In the genomic region with DNA sequence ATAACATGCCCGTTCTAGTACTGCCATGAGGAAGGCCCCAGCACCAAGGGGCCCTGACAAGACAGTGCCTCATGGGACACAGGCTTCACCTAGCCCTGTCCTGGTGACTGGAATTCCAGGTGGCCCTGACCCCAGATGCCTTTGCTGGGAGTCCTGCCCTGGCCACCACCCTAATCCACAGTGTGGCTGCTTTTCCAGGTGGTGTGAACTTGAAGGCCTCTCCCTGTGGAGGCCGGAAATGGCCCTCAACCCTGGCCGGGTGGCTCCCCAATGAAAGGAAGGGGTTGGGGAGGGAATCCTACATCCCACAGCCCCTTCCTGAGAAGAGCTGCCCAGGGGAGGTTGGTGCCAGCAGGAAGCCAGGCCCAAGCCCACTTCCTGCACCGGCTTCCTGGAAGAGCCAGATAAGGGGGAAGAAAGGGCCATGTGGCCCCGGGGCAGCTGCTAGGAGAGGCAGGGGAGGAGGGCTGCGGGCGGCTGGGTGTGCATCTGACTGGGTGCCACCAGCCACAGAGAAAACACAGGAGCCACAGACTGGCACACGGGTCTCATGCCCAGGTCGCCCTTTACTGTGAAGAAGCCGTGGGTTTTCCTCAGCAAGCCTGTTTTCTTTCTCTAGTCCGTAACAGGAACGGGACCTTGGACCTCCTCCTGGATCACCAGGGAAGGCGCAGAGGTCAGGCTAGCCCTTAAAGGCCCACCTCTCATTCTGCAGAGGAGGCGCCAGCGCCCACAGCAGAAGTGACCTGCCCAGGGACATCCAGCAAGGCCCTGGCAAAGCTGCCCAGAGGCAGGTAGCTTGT, we compare ENCODE assay signal across 10 cellular contexts. TPM values are rescaled to one million over a fixed set of nuclear protein-coding genes. Genes with fewer than 3 reads are reported as not detected.
A peak's percentile ranks its signal among the peaks of the same experiment; 100 is the strongest.
DNase-seq lines count a peak whose midpoint lies in the region; ATAC-seq, FAIRE-seq and TF ChIP-seq lines count a peak whose summit lies in the region.
"Had no signal": no experiment of that assay in that cellular context is flagged by ENCODE, and none has a peak within 500 bp of the region (broad histone marks: within the 10 kb centered on the region; RNA-seq: fewer than 3 reads in every experiment).

No MANE protein-coding gene starts in this region.

- WGBS in esophagus squamous epithelium, 2 donors = 40 to 42% methylated on average over 4 to 10 of the region's 15 CpGs
- WGBS in small intestine, 3 donors = 22 to 45% (median 36%) methylated on average over 15 of the region's 15 CpGs

- H3K36me3 ChIP-seq in H7 (replicated peaks; ENCODE audit: control insufficient read depth, insufficient read depth, low read length) = peaks cover 14% of the 10 kb centered on the region
- H3K36me3 ChIP-seq in esophagus squamous epithelium = peaks cover 0 to 26% (median 7%) of the 10 kb centered on the region in 3 donors
- H3K36me3 ChIP-seq in small intestine (ENCODE audit: control insufficient read depth in 2 of 2, insufficient read depth in 2 of 2, low read length in 2 of 2) = no peaks in the 10 kb centered on the region

- H3K9me3 ChIP-seq in esophagus squamous epithelium (no peaks in the 10 kb centered on the region), small intestine (ENCODE audit: control insufficient read depth, low read depth) (no peaks in the 10 kb centered on the region)

- no peak for FAIRE-seq in small intestine (lab: Jason Lieb, UNC)
- FAIRE-seq: GM18507 had no signal

- TF ChIP-seq POLR2A in esophagus squamous epithelium (IDR thresholded peaks at IDR 0.05) = no peak

- peaks cover 51% of the 10 kb centered on the region for H3K36me3 Mint-ChIP-seq in activated CD4-positive, alpha-beta memory T cell treated with anti-CD3 and anti-CD28 coated beads for 36 hours

- H3K9me3 Mint-ChIP-seq in activated CD4-positive, alpha-beta memory T cell treated with anti-CD3 and anti-CD28 coated beads for 36 hours = no peaks in the 10 kb centered on the region

- H3K27me3 Mint-ChIP-seq in activated CD4-positive, alpha-beta memory T cell treated with anti-CD3 and anti-CD28 coated beads for 36 hours = no peaks in the 10 kb centered on the region

- peak overlapping the region; percentile 66 for H3K4me3 Mint-ChIP-seq in activated CD4-positive, alpha-beta memory T cell treated with anti-CD3 and anti-CD28 coated beads for 36 hours

- H3K4me1 ChIP-seq in esophagus squamous epithelium (peaks cover 25 to 52% (median 40%) of the 10 kb centered on the region in 3 donors), small intestine (ENCODE audit: control insufficient read depth in 2 of 2, insufficient read depth in 1 of 2, low read depth in 1 of 2, low read length in 1 of 2) (peaks cover 8 to 11% of the 10 kb centered on the region in 2 donors)

- CTCF ChIA-PET in activated CD4-positive, alpha-beta memory T cell treated with anti-CD3 and anti-CD28 coated beads for 36 hours (lab: Charles Lee) = interaction anchor here (0.6 to 9.1 kb wide), 9 partner anchors 10 to 1013 kb away, joined by 3 to 343 read pairs (median 6); partner anchors contain the start of genes IQCN, JUND and SSBP4

- H3K27ac ChIP-seq in esophagus squamous epithelium (peak overlapping the region; percentile 55 to 97 (median 88)), small intestine (ENCODE audit: low read depth in 1 of 2, low read length in 1 of 2) (peak overlapping the region; percentile 85 to 95)

- intact Hi-C loops in activated CD4-positive, alpha-beta memory T cell treated with anti-CD3 and anti-CD28 coated beads for 36 hours (cut with micrococcal nuclease) = loop anchor here (1.0 kb wide), 1 partner anchor 14 kb away; no protein-coding TSS in a partner anchor
- intact Hi-C loops in esophagus squamous epithelium (cut with DNase I) = no loop called here

- peaks cover 52% of the 10 kb centered on the region for H3K4me1 Mint-ChIP-seq in activated CD4-positive, alpha-beta memory T cell treated with anti-CD3 and anti-CD28 coated beads for 36 hours (ENCODE audit: low read depth)

- POLR2A ChIA-PET in activated CD4-positive, alpha-beta memory T cell treated with anti-CD3 and anti-CD28 coated beads for 36 hours (lab: Charles Lee) = interaction anchor here (0.6 to 8.8 kb wide), 6 partner anchors 10 to 525 kb away, joined by 3 to 257 read pairs (median 8); partner anchors contain the start of gene JUND

- no peak for TF ChIP-seq CTCF in esophagus squamous epithelium (IDR thresholded peaks at IDR 0.05)

- DNase-seq in H7 (peak; percentile 40), esophagus squamous epithelium (lab: John Stamatoyannopoulos, UW) (no peak), small intestine (peak; percentile 65), NCI-H2029 treated with DMSO at 0.1 percent for 48 hours (lab: John Stamatoyannopoulos, UW) (no peak), NCI-H2196 (lab: John Stamatoyannopoulos, UW; ENCODE audit: unreplicated experiment) (no peak), epidermal melanocyte (ENCODE audit: insufficient read length, low spot score) (no peak)
- DNase-seq in activated CD4-positive, alpha-beta memory T cell treated with anti-CD3 and anti-CD28 coated beads for 36 hours = peak; percentile 72

- H3K27ac Mint-ChIP-seq in activated CD4-positive, alpha-beta memory T cell treated with anti-CD3 and anti-CD28 coated beads for 36 hours = peak overlapping the region; percentile 95

- H3K27me3 ChIP-seq in H7 (ENCODE audit: control insufficient read depth, insufficient read depth, low read length) = no peaks in the 10 kb centered on the region
- H3K27me3 ChIP-seq in esophagus squamous epithelium = no peaks in the 10 kb centered on the region
- no peaks in the 10 kb centered on the region for H3K27me3 ChIP-seq in small intestine (ENCODE audit: control insufficient read depth in 2 of 2, insufficient read depth in 2 of 2, low read length in 2 of 2)

- H3K4me3 ChIP-seq in H7 (ENCODE audit: insufficient read depth, low read depth, low read length) (no peak overlapping the region), esophagus squamous epithelium (peak overlapping the region in 1 of 4 donors; percentile 24), small intestine (ENCODE audit: low read depth in 1 of 2, low read length in 2 of 2) (no peak overlapping the region)

- ATAC-seq in HG02610 (IDR thresholded peaks at IDR 0.05; ENCODE audit: unreplicated experiment) = no peak
- ATAC-seq: Panc1 had no signal

RNA-seq across cellular contexts. Expression of gene LSM4, which starts 4.7 kb away (rescaled TPM):
- total RNA-seq in H7 (2014; rRNA removed; shearing (Covaris generic)) = 787 and 838 TPM in 2 replicates
- total RNA-seq in activated CD4-positive, alpha-beta memory T cell treated with anti-CD3 and anti-CD28 coated beads for 36 hours = 100 to 1,000 TPM; 356 to 361 TPM
- total RNA-seq in esophagus squamous epithelium = 100 to 1,000 TPM in 3 of 4 donors, 10 to 100 TPM in 1; 97.3 to 228 (median 137) TPM
- 100 to 1,000 TPM; 166 to 269 (median 206) TPM for polyA plus RNA-seq in small intestine

RNA-seq across cellular contexts. Expression of gene PGPEP1, which starts 22.2 kb away (rescaled TPM):
- 11.5 and 13.6 TPM in 2 replicates for total RNA-seq in H7 (2014; rRNA removed; shearing (Covaris generic))
- 10 to 100 TPM; 29.0 to 30.8 TPM for total RNA-seq in activated CD4-positive, alpha-beta memory T cell treated with anti-CD3 and anti-CD28 coated beads for 36 hours
- 10 to 100 TPM in 1 of 4 donors, 1 to 10 TPM in 2, under 1 TPM in 1; 0.83 to 10.1 (median 5.3) TPM for total RNA-seq in esophagus squamous epithelium
- polyA plus RNA-seq in small intestine = 10 to 100 TPM; 29.1 to 47.0 (median 30.3) TPM

RNA-seq across cellular contexts. Expression of gene JUND, which starts 36.8 kb away (rescaled TPM):
- 173 and 181 TPM in 2 replicates for total RNA-seq in H7 (2014; rRNA removed; shearing (Covaris generic))
- 100 to 1,000 TPM; 232 to 236 TPM for total RNA-seq in activated CD4-positive, alpha-beta memory T cell treated with anti-CD3 and anti-CD28 coated beads for 36 hours
- total RNA-seq in esophagus squamous epithelium = 100 to 1,000 TPM in 3 of 4 donors, 10 to 100 TPM in 1; 71.7 to 192 (median 166) TPM
- 100 to 1,000 TPM; 129 to 211 (median 159) TPM for polyA plus RNA-seq in small intestine

RNA-seq across cellular contexts. Expression of gene IQCN, which starts 43.9 kb away (rescaled TPM):
- 0.55 and 0.76 TPM in 2 replicates for total RNA-seq in H7 (2014; rRNA removed; shearing (Covaris generic))
- total RNA-seq in activated CD4-positive, alpha-beta memory T cell treated with anti-CD3 and anti-CD28 coated beads for 36 hours = under 1 TPM; 0.36 to 0.39 TPM
- 1 to 10 TPM in 2 of 4 donors, under 1 TPM in 2; 0.23 to 3.1 (median 0.96) TPM for total RNA-seq in esophagus squamous epithelium
- polyA plus RNA-seq in small intestine = 10 to 100 TPM in 1 of 3 donors, 1 to 10 TPM in 2; 1.5 to 15.2 (median 5.4) TPM

Comparison
In these comparisons a context has a peak if more than half of its experiments do, and no peak if none do; other contexts are left out.
1. DNase-seq: peak in H7 (single experiment), activated CD4-positive, alpha-beta memory T cell treated with anti-CD3 and anti-CD28 coated beads for 36 hours (single experiment) and small intestine (single experiment); none in esophagus squamous epithelium (single experiment), NCI-H2029 treated with DMSO at 0.1 percent for 48 hours (single experiment), NCI-H2196 (single experiment) and epidermal melanocyte (single experiment).